1 cellular context compared by ENCODE assay signal in genomic region chr17:76080207-76080933, GRCh38.
TF ChIP-seq lines count a peak whose summit lies in the region.

No MANE protein-coding gene starts in this region.

TF ChIP-seq in WTC11, 78 proteins besides CTCF, POLR2A, EP300 and RAD21 (continued from another document):
- TF ChIP-seq ARID4B (CRISPR knock-in tag; IDR thresholded peaks at IDR 0.05; ENCODE audit: borderline replicate concordance) (no peak), FOXP4 (CRISPR knock-in tag; IDR thresholded peaks at IDR 0.05) (no peak), PRRX2 (CRISPR knock-in tag; IDR thresholded peaks at IDR 0.05) (0 out of 2 replicates have a peak, but pooled peaks have one; percentile 75), FOXJ3 (CRISPR knock-in tag; IDR thresholded peaks at IDR 0.05; ENCODE audit: borderline replicate concordance) (no peak), ZNF416 (CRISPR knock-in tag; IDR thresholded peaks at IDR 0.05) (no peak), ZBTB43 (CRISPR knock-in tag; IDR thresholded peaks at IDR 0.05) (no peak), ZBTB21 (CRISPR knock-in tag; IDR thresholded peaks at IDR 0.05; ENCODE audit: borderline replicate concordance) (no peak), CDX4 (CRISPR knock-in tag; IDR thresholded peaks at IDR 0.05; ENCODE audit: borderline replicate concordance) (no peak), NR1H2 (CRISPR knock-in tag; IDR thresholded peaks at IDR 0.05) (no peak), E2F5 (CRISPR knock-in tag; IDR thresholded peaks at IDR 0.05) (no peak), CREB1 (CRISPR knock-in tag; IDR thresholded peaks at IDR 0.05) (no peak), ESRRA (CRISPR knock-in tag; IDR thresholded peaks at IDR 0.05; ENCODE audit: borderline replicate concordance) (no peak), NFYB (CRISPR knock-in tag; conservative IDR thresholded peaks at IDR 0.05; ENCODE audit: low read depth) (no peak), ATF6 (CRISPR knock-in tag; IDR thresholded peaks at IDR 0.05) (no peak), TEAD1 (CRISPR knock-in tag; IDR thresholded peaks at IDR 0.05) (no peak; the same call in 1 of the 2 replicates), E2F1 (CRISPR knock-in tag; IDR thresholded peaks at IDR 0.05) (no peak; the same call in 1 of the 2 replicates), FOXP1 (CRISPR knock-in tag; IDR thresholded peaks at IDR 0.05; ENCODE audit: borderline replicate concordance) (peak; percentile 78; the same call in 1 of the 2 replicates), MAX (CRISPR knock-in tag; IDR thresholded peaks at IDR 0.05) (no peak), AFF4 (CRISPR knock-in tag; IDR thresholded peaks at IDR 0.05; ENCODE audit: borderline replicate concordance) (peak; percentile 35; the same call in 1 of the 2 replicates), ZNF219 (CRISPR knock-in tag; IDR thresholded peaks at IDR 0.05; ENCODE audit: borderline replicate concordance) (no peak), MYBL2 (CRISPR knock-in tag; IDR thresholded peaks at IDR 0.05) (0 out of 2 replicates have a peak, but pooled peaks have one; percentile 7), USF1 (CRISPR knock-in tag; IDR thresholded peaks at IDR 0.05) (peak; percentile 44; the same call in 1 of the 2 replicates), HMGXB4 (CRISPR knock-in tag; IDR thresholded peaks at IDR 0.05) (no peak), ZSCAN18 (CRISPR knock-in tag; IDR thresholded peaks at IDR 0.05) (no peak), MLX (CRISPR knock-in tag; IDR thresholded peaks at IDR 0.05) (no peak)
